1 cellular context compared by ENCODE assay signal in the genomic region with DNA sequence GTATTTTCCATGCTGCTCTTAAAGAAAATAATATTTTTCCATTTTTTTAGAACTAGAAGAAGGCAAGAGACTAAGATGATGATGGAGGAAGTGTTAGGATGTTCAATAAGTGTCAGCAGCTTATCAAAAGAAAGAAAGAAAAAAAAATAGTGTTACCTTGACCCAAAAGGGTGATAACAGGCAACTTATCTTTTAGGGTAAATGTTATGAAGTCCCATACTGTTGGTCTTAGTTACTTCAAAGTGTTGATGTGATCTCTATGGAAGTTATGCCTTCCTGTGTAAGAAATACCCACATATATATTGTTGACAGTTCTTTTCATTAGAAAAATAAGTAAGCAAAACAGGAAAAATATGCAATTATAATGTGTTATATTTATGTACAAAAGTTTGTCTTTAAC.
TF ChIP-seq lines count a peak whose summit lies in the region.

No MANE protein-coding gene starts in this region.

TF ChIP-seq in HepG2, 621 proteins besides CTCF, POLR2A, EP300 and RAD21 (continued from another document):
- peak; percentile 50 for TF ChIP-seq TEAD3 (CRISPR knock-in tag; optimal IDR thresholded peaks at IDR 0.05; ENCODE audit: borderline replicate concordance)
- no peak for TF ChIP-seq DRAP1 (CRISPR knock-in tag; IDR thresholded peaks at IDR 0.05)
- no peak for TF ChIP-seq HIVEP1 (CRISPR knock-in tag; IDR thresholded peaks at IDR 0.05)
